In the genomic region with DNA sequence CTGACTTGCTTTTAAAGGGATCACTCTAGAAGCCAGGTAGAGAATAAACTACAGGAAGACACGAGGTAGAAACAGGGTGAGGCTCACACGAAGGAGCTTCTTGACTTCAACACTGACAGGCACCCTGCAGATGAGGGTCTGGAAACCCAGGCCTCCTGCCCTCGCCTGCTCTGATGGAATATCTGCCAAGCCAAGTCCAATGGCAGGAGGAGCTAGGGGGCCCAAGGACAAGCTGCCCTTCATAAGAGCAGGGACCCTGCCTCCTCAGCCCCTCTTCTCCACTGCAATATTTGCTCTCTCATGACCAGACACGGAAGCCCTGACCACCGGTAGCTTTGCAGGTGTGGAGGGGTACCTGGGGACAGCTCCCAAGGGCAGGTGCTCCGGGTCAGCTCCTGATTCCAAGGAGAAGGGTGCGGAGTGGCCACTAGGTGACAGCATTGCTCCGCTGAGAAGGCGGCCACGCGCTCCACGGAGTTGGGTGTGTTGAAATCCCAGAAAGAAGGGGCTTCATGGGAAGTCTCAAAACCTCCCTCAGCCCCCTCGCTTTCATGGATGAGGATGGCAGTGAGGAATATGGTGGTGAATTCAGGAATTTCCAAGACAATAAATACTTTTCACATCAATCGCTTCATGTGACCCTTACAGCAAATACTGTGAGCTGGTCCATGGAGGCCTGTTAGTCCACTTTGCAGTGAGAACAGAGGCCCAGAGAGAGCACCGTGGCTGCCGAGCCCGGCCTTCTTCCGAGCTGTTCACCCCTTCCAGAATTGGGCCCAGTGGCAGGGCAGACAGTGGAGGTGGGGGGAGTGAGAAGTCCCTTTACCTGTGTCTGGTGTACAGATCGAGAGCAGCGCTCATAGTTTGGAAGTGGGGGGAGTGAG, we compare ENCODE assay signal across 9 cellular contexts. TPM values are rescaled to one million over a fixed set of nuclear protein-coding genes. Genes with fewer than 3 reads are reported as not detected.
DNase-seq lines count a peak whose midpoint lies in the region; ATAC-seq and TF ChIP-seq lines count a peak whose summit lies in the region.
"Had no signal": no experiment of that assay in that cellular context is flagged by ENCODE, and none has a peak within 500 bp of the region (broad histone marks: within the 10 kb centered on the region; RNA-seq: fewer than 3 reads in every experiment).

No MANE protein-coding gene starts in this region.

- no peak for ATAC-seq in HG02973 (IDR thresholded peaks at IDR 0.05; ENCODE audit: unreplicated experiment)
- no peak for ATAC-seq in HG02678 (IDR thresholded peaks at IDR 0.05; ENCODE audit: unreplicated experiment)

- DNase-seq in GM10266 (ENCODE audit: extremely low spot score) (peak; percentile 63), NCI-H1694 treated with DMSO at 0.1 percent for 48 hours (lab: John Stamatoyannopoulos, UW) (peak; percentile 21), coronary artery (ENCODE audit: low spot score) (no peak), medulla oblongata (ENCODE audit: extremely low spot score) (peak; percentile 47)
- peak; percentile 85 for DNase-seq in activated CD4-positive, alpha-beta T cell treated with anti-CD3 and anti-CD28 coated beads, Interleukin-2, amount 10 ng/mL, durations not matched to agents 24 days and 14 days
- peak; percentile 12 to 31 for DNase-seq in stimulated activated CD8-positive, alpha-beta memory T cell treated with anti-CD3 and anti-CD28 coated beads, Interleukin-2, amount 100 ng/mL, for 1 hour (ENCODE audit: low read depth in 2 of 2)

- H3K4me3 ChIP-seq in coronary artery = no peak overlapping the region

- intact Hi-C loops in activated CD4-positive, alpha-beta T cell treated with anti-CD3 and anti-CD28 coated beads, Interleukin-2, amount 10 ng/mL, durations not matched to agents 24 days and 14 days (cut with micrococcal nuclease) = loop anchor here (1.0 kb wide), 1 partner anchor 84 kb away; no protein-coding TSS in a partner anchor

- H3K4me3 Mint-ChIP-seq in activated CD4-positive, alpha-beta T cell treated with anti-CD3 and anti-CD28 coated beads, Interleukin-2, amount 10 ng/mL, durations not matched to agents 24 days and 14 days = no peak overlapping the region
- H3K4me3 Mint-ChIP-seq: activated naive CD8-positive, alpha-beta T cell had no signal

- no peak overlapping the region for H3K27ac ChIP-seq in coronary artery

- H3K36me3 Mint-ChIP-seq in activated CD4-positive, alpha-beta T cell treated with anti-CD3 and anti-CD28 coated beads, Interleukin-2, amount 10 ng/mL, durations not matched to agents 24 days and 14 days (ENCODE audit: low read depth) = no peaks in the 10 kb centered on the region
- H3K36me3 Mint-ChIP-seq: activated naive CD8-positive, alpha-beta T cell had no signal

- no peaks in the 10 kb centered on the region for H3K9me3 Mint-ChIP-seq in activated CD4-positive, alpha-beta T cell treated with anti-CD3 and anti-CD28 coated beads, Interleukin-2, amount 10 ng/mL, durations not matched to agents 24 days and 14 days

- TF ChIP-seq CTCF in GM10266 (IDR thresholded peaks at IDR 0.05; ENCODE audit: control insufficient read depth, insufficient read depth, low read depth, missing control alignments) (peak; percentile 91), coronary artery (IDR thresholded peaks at IDR 0.05) (peak; percentile 66)

- H3K4me1 Mint-ChIP-seq in activated CD4-positive, alpha-beta T cell treated with anti-CD3 and anti-CD28 coated beads, Interleukin-2, amount 10 ng/mL, durations not matched to agents 24 days and 14 days = no peaks in the 10 kb centered on the region

- H3K27me3 Mint-ChIP-seq in activated CD4-positive, alpha-beta T cell treated with anti-CD3 and anti-CD28 coated beads, Interleukin-2, amount 10 ng/mL, durations not matched to agents 24 days and 14 days = peaks cover 15% of the 10 kb centered on the region

- H3K27ac Mint-ChIP-seq in activated CD4-positive, alpha-beta T cell treated with anti-CD3 and anti-CD28 coated beads, Interleukin-2, amount 10 ng/mL, durations not matched to agents 24 days and 14 days = no peak overlapping the region
- H3K27ac Mint-ChIP-seq: activated naive CD8-positive, alpha-beta T cell had no signal

RNA-seq across cellular contexts. Expression of gene PAX7, which starts 33.2 kb away (rescaled TPM):
- total RNA-seq in activated CD4-positive, alpha-beta T cell treated with anti-CD3 and anti-CD28 coated beads, Interleukin-2, amount 10 ng/mL, durations not matched to agents 24 days and 14 days = not detected in 2 replicates
